1 cellular context compared by ENCODE assay signal in genomic region chr1:178543291-178543609, GRCh38.
TF ChIP-seq lines count a peak whose summit lies in the region.

No MANE protein-coding gene starts in this region.

TF ChIP-seq in GM23338, 12 proteins besides CTCF, POLR2A, EP300 and RAD21 (continued from another document):
- no peak for TF ChIP-seq ZNF462 (CRISPR knock-in tag; IDR thresholded peaks at IDR 0.05)
- no peak for TF ChIP-seq JUNB (IDR thresholded peaks at IDR 0.05; ENCODE audit: unreplicated experiment)
- TF ChIP-seq NANOG (IDR thresholded peaks at IDR 0.05; ENCODE audit: borderline replicate concordance): no peak
- no peak for TF ChIP-seq POLR2AphosphoS5 (IDR thresholded peaks at IDR 0.05; ENCODE audit: low read depth)
- TF ChIP-seq CREB1 (CRISPR knock-in tag; IDR thresholded peaks at IDR 0.05; ENCODE audit: low read depth): no peak
- TF ChIP-seq STAT1 (IDR thresholded peaks at IDR 0.05; ENCODE audit: unreplicated experiment): no peak
